1 cellular context compared by ENCODE assay signal in genomic region chr7:108235451-108236061, GRCh38.
A peak's percentile ranks its signal among the peaks of the same experiment; 100 is the strongest.
TF ChIP-seq lines count a peak whose summit lies in the region.

No MANE protein-coding gene starts in this region.

TF ChIP-seq in K562, 482 proteins besides CTCF, POLR2A, EP300 and RAD21 (continued from another document):
- TF ChIP-seq RCOR1 (IDR thresholded peaks at IDR 0.05; ENCODE audit: borderline replicate concordance in 1 of 2, low read depth in 2 of 2, low read length in 2 of 2), result peak in 1 of 2 experiments; percentile 80; a peak in 3 of 4 replicates
- peak; percentile 62 for TF ChIP-seq ZNF592 (IDR thresholded peaks at IDR 0.05)
- TF ChIP-seq HLTF (IDR thresholded peaks at IDR 0.05), result 0 out of 2 replicates have a peak, but pooled peaks have one; percentile 22
- no peak for TF ChIP-seq NELFE (IDR thresholded peaks at IDR 0.05; ENCODE audit: insufficient read depth, insufficient read length)
